ENCODE assay signal across 23 cellular contexts in genomic region chr14:52150162-52150561, GRCh38.
"Had no signal": no experiment of that assay in that cellular context is flagged by ENCODE, and none has a peak within 500 bp of the region (broad histone marks: within the 10 kb centered on the region; RNA-seq: fewer than 3 reads in every experiment).

No MANE protein-coding gene starts in this region.

- H3K4me2 ChIP-seq: SK-N-SH had no signal

- H3K27me3 ChIP-seq: adrenal gland, breast epithelium, colonic mucosa, SJCRH30 had no signal

- DNase-seq: activated CD4-positive, alpha-beta T cell treated with anti-CD3 and anti-CD28 coated beads for 48 hours; activated CD4-positive, alpha-beta T cell treated with anti-CD3 and anti-CD28 coated beads, Interleukin-2, amount 50 U/mL, for 4 hours; activated CD4-positive, CD25-positive, alpha-beta regulatory T cell treated with anti-CD3 and anti-CD28 coated beads, Interleukin-2, amount 50 U/mL, for 72 hours; activated CD8-positive, alpha-beta memory T cell treated with anti-CD3 and anti-CD28 coated beads, Interleukin-2, amount 50 U/mL, for 48 hours; activated CD8-positive, alpha-beta T cell treated with anti-CD3 and anti-CD28 coated beads, Interleukin-2, amount 10 ng/mL, durations not matched to agents 7 days and 5 days; activated naive CD4-positive, alpha-beta T cell treated with anti-CD3 and anti-CD28 coated beads, Interleukin-2, amount 50 U/mL, for 16 hours; activated naive CD8-positive, alpha-beta T cell treated with anti-CD3 and anti-CD28 coated beads, Interleukin-2, amount 10 ng/mL, durations not matched to agents 7 days and 5 days; activated T-cell treated with anti-CD3 and anti-CD28 coated beads, Interleukin-2, amount 50 U/mL, for 1 hour; adrenal gland; anterior cingulate cortex; caudate nucleus; colonic mucosa; NCI-H1092; NCI-H1417; NCI-H1694 treated with DMSO at 0.1 percent for 48 hours; NCI-H2029 treated with DMSO at 0.1 percent for 48 hours; NCI-H345; NCI-H510A; NCI-H748 treated with DMSO at 0.1 percent for 48 hours; SJCRH30; SK-N-SH; T-helper 1 cell had no signal

- ATAC-seq: activated CD8-positive, alpha-beta T cell treated with anti-CD3 and anti-CD28 coated beads, Interleukin-2, amount 10 ng/mL, durations not matched to agents 7 days and 5 days had no signal

- H3K4me3 ChIP-seq: adrenal gland, breast epithelium, colonic mucosa, SJCRH30 had no signal

- H3K9me3 ChIP-seq: adrenal gland, breast epithelium, colonic mucosa, SJCRH30, SK-N-SH had no signal

- H3K36me3 ChIP-seq: adrenal gland, breast epithelium, colonic mucosa, SJCRH30 had no signal

- H3K27ac ChIP-seq: adrenal gland, breast epithelium, colonic mucosa, SJCRH30 had no signal

- H3K9ac ChIP-seq: SK-N-SH had no signal

- H3K4me1 ChIP-seq: adrenal gland, breast epithelium, colonic mucosa, SJCRH30 had no signal
